Comparison of ENCODE assay signal across 1 cellular context in genomic region chr5:44809215-44809955, GRCh38.
TF ChIP-seq lines count a peak whose summit lies in the region.

No MANE protein-coding gene starts in this region.

TF ChIP-seq in HEK293, 187 proteins besides CTCF, POLR2A, EP300 and RAD21 (continued from another document):
- TF ChIP-seq ZNF488 (tag by site-specific recombination; IDR thresholded peaks at IDR 0.05) (no peak), ZNF521 (tag by site-specific recombination; IDR thresholded peaks at IDR 0.05) (no peak), ZNF2 (tag by site-specific recombination; IDR thresholded peaks at IDR 0.05) (peak; percentile 57; the same call in 1 of the 2 replicates), AEBP2 (tag by site-specific recombination; IDR thresholded peaks at IDR 0.05; ENCODE audit: borderline replicate concordance) (no peak), ZFP3 (tag by site-specific recombination; IDR thresholded peaks at IDR 0.05; ENCODE audit: low read depth) (no peak), RBAK (tag by site-specific recombination; IDR thresholded peaks at IDR 0.05) (no peak), ZNF48 (tag by site-specific recombination; IDR thresholded peaks at IDR 0.05) (no peak), ZNF704 (tag by site-specific recombination; IDR thresholded peaks at IDR 0.05) (no peak), MYNN (tag by site-specific recombination; IDR thresholded peaks at IDR 0.05; ENCODE audit: borderline replicate concordance) (no peak), ZNF518A (tag by site-specific recombination; conservative IDR thresholded peaks at IDR 0.05; ENCODE audit: low read depth) (no peak), ZNF837 (tag by site-specific recombination; IDR thresholded peaks at IDR 0.05) (no peak), MZF1 (tag by site-specific recombination; IDR thresholded peaks at IDR 0.05; ENCODE audit: borderline replicate concordance) (no peak), ZNF341 (tag by site-specific recombination; IDR thresholded peaks at IDR 0.05; ENCODE audit: low read depth) (peak; percentile 97), ZNF350 (tag by site-specific recombination; IDR thresholded peaks at IDR 0.05) (no peak), TSHZ1 (tag by site-specific recombination; IDR thresholded peaks at IDR 0.05; ENCODE audit: borderline replicate concordance) (no peak), ZNF560 (tag by site-specific recombination; IDR thresholded peaks at IDR 0.05; ENCODE audit: borderline replicate concordance) (no peak), ZSCAN23 (tag by site-specific recombination; IDR thresholded peaks at IDR 0.05) (no peak), ZNF239 (tag by site-specific recombination; IDR thresholded peaks at IDR 0.05) (no peak), PRDM6 (tag by site-specific recombination; IDR thresholded peaks at IDR 0.05) (no peak), ZNF157 (tag by site-specific recombination; IDR thresholded peaks at IDR 0.05) (no peak), ZNF768 (tag by site-specific recombination; IDR thresholded peaks at IDR 0.05) (no peak; the same call in 1 of the 2 replicates), ZSCAN30 (tag by site-specific recombination; IDR thresholded peaks at IDR 0.05) (no peak), ZNF24 (tag by site-specific recombination; IDR thresholded peaks at IDR 0.05) (no peak), PRDM4 (tag by site-specific recombination; IDR thresholded peaks at IDR 0.05) (no peak), ZNF660 (tag by site-specific recombination; IDR thresholded peaks at IDR 0.05) (no peak), GLI4 (tag by site-specific recombination; IDR thresholded peaks at IDR 0.05) (no peak), ZFHX2 (tag by site-specific recombination; conservative IDR thresholded peaks at IDR 0.05) (peak; percentile 84), KLF8 (tag by site-specific recombination; IDR thresholded peaks at IDR 0.05) (no peak), ZNF596 (tag by site-specific recombination; IDR thresholded peaks at IDR 0.05) (no peak), ZNF202 (tag by site-specific recombination; IDR thresholded peaks at IDR 0.05; ENCODE audit: borderline replicate concordance) (no peak)
